Comparison of ENCODE assay signal across 1 cellular context in genomic region chr12:12684375-12685106, GRCh38.
A peak's percentile ranks its signal among the peaks of the same experiment; 100 is the strongest.
TF ChIP-seq lines count a peak whose summit lies in the region.

No MANE protein-coding gene starts in this region.

TF ChIP-seq in K562, 482 proteins besides CTCF, POLR2A, EP300 and RAD21 (continued from another document):
- TF ChIP-seq, protein P1, sequence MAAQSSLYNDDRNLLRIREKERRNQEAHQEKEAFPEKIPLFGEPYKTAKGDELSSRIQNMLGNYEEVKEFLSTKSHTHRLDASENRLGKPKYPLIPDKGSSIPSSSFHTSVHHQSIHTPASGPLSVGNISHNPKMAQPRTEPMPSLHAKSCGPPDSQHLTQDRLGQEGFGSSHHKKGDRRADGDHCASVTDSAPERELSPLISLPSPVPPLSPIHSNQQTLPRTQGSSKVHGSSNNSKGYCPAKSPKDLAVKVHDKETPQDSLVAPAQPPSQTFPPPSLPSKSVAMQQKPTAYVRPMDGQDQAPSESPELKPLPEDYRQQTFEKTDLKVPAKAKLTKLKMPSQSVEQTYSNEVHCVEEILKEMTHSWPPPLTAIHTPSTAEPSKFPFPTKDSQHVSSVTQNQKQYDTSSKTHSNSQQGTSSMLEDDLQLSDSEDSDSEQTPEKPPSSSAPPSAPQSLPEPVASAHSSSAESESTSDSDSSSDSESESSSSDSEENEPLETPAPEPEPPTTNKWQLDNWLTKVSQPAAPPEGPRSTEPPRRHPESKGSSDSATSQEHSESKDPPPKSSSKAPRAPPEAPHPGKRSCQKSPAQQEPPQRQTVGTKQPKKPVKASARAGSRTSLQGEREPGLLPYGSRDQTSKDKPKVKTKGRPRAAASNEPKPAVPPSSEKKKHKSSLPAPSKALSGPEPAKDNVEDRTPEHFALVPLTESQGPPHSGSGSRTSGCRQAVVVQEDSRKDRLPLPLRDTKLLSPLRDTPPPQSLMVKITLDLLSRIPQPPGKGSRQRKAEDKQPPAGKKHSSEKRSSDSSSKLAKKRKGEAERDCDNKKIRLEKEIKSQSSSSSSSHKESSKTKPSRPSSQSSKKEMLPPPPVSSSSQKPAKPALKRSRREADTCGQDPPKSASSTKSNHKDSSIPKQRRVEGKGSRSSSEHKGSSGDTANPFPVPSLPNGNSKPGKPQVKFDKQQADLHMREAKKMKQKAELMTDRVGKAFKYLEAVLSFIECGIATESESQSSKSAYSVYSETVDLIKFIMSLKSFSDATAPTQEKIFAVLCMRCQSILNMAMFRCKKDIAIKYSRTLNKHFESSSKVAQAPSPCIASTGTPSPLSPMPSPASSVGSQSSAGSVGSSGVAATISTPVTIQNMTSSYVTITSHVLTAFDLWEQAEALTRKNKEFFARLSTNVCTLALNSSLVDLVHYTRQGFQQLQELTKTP (IDR thresholded peaks at IDR 0.05; ENCODE audit: low read depth in 1 of 2, partially characterized antibody in 2 of 2), result peak in 1 of 2 experiments; percentile 46
- TF ChIP-seq MTA2 (IDR thresholded peaks at IDR 0.05; ENCODE audit: low read depth), result no peak
- TF ChIP-seq REST (CRISPR knock-in tag; IDR thresholded peaks at IDR 0.05; ENCODE audit: low read depth), result peak; percentile 88
- TF ChIP-seq ZNF766 (CRISPR knock-in tag; conservative IDR thresholded peaks at IDR 0.05), result 0 out of 2 replicates have a peak, but pooled peaks have one; percentile 39
- TF ChIP-seq EHMT2 (IDR thresholded peaks at IDR 0.05), result peak; percentile 95
- peak; percentile 93 for TF ChIP-seq MIER1 (IDR thresholded peaks at IDR 0.05; ENCODE audit: low read depth)
